ENCODE assay signal across 1 cellular context in the genomic region with DNA sequence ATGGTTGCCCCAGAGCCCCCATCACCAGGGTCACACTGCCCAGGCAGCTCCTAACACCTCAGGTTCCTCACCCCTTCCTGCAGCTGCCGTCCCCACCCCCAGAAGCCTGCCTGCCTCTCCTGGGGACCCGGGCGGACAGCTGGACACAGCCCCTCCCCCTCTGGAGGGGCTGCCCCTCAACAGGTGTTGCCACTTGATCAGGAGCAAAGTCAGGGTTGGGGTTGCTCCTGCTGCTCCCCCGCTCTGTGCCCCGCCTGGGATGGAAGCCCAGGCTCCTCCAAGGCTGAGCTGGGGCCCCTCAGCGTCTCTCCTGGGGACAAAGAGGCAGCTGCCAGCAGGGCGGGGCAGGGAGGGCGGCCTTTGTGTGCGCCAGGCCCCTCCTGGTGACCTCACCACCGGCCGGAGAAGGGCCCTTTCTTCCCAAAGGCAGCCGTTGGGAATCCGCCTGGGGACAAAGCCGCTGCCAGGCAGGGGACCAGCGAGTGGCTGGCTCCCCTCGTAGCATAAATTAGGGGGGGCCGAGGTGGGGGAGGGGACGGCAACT.
TF ChIP-seq lines count a peak whose summit lies in the region.

No MANE protein-coding gene starts in this region.

TF ChIP-seq in HEK293, 187 proteins besides CTCF, POLR2A, EP300 and RAD21 (continued from another document):
- TF ChIP-seq, protein P1, sequence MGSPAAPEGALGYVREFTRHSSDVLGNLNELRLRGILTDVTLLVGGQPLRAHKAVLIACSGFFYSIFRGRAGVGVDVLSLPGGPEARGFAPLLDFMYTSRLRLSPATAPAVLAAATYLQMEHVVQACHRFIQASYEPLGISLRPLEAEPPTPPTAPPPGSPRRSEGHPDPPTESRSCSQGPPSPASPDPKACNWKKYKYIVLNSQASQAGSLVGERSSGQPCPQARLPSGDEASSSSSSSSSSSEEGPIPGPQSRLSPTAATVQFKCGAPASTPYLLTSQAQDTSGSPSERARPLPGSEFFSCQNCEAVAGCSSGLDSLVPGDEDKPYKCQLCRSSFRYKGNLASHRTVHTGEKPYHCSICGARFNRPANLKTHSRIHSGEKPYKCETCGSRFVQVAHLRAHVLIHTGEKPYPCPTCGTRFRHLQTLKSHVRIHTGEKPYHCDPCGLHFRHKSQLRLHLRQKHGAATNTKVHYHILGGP (tag by site-specific recombination; IDR thresholded peaks at IDR 0.05), result no peak
- TF ChIP-seq ZNF555 (tag by site-specific recombination; conservative IDR thresholded peaks at IDR 0.05) (no peak), ZNF626 (tag by site-specific recombination; IDR thresholded peaks at IDR 0.05) (no peak), ZNF175 (tag by site-specific recombination; IDR thresholded peaks at IDR 0.05) (no peak), ZNF701 (tag by site-specific recombination; IDR thresholded peaks at IDR 0.05) (no peak), ZNF600 (tag by site-specific recombination; IDR thresholded peaks at IDR 0.05) (no peak), ZNF140 (tag by site-specific recombination; IDR thresholded peaks at IDR 0.05) (no peak), KLF1 (tag by site-specific recombination; IDR thresholded peaks at IDR 0.05) (peak; percentile 93), ZNF785 (tag by site-specific recombination; IDR thresholded peaks at IDR 0.05) (no peak), ZNF629 (tag by site-specific recombination; IDR thresholded peaks at IDR 0.05) (no peak), ZNF292 (tag by site-specific recombination; IDR thresholded peaks at IDR 0.05; ENCODE audit: borderline replicate concordance, low read depth) (no peak), ZNF776 (tag by site-specific recombination; IDR thresholded peaks at IDR 0.05; ENCODE audit: borderline replicate concordance) (no peak), MZF1 (tag by site-specific recombination; IDR thresholded peaks at IDR 0.05; ENCODE audit: borderline replicate concordance) (no peak), MYNN (tag by site-specific recombination; IDR thresholded peaks at IDR 0.05; ENCODE audit: borderline replicate concordance) (no peak), KLF8 (tag by site-specific recombination; IDR thresholded peaks at IDR 0.05) (no peak), ZNF23 (tag by site-specific recombination; IDR thresholded peaks at IDR 0.05; ENCODE audit: borderline replicate concordance) (no peak), ZNF2 (tag by site-specific recombination; IDR thresholded peaks at IDR 0.05) (no peak), ZNF571 (tag by site-specific recombination; IDR thresholded peaks at IDR 0.05) (no peak), IKZF3 (tag by site-specific recombination; IDR thresholded peaks at IDR 0.05) (peak; percentile 77), ZNF10 (tag by site-specific recombination; IDR thresholded peaks at IDR 0.05) (peak; percentile 44; the same call in 1 of the 2 replicates), ZNF660 (tag by site-specific recombination; IDR thresholded peaks at IDR 0.05) (no peak), TRIM28 (IDR thresholded peaks at IDR 0.05; ENCODE audit: borderline replicate concordance, low read length) (no peak), ZBTB7A (tag by site-specific recombination; IDR thresholded peaks at IDR 0.05; ENCODE audit: low read depth) (no peak), ZNF211 (tag by site-specific recombination; IDR thresholded peaks at IDR 0.05; ENCODE audit: low read depth) (no peak)
- TF ChIP-seq, protein P2, sequence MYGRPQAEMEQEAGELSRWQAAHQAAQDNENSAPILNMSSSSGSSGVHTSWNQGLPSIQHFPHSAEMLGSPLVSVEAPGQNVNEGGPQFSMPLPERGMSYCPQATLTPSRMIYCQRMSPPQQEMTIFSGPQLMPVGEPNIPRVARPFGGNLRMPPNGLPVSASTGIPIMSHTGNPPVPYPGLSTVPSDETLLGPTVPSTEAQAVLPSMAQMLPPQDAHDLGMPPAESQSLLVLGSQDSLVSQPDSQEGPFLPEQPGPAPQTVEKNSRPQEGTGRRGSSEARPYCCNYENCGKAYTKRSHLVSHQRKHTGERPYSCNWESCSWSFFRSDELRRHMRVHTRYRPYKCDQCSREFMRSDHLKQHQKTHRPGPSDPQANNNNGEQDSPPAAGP (tag by site-specific recombination; IDR thresholded peaks at IDR 0.05), result peak; percentile 85; the same call in 1 of the 2 replicates
- TF ChIP-seq, protein P3, sequence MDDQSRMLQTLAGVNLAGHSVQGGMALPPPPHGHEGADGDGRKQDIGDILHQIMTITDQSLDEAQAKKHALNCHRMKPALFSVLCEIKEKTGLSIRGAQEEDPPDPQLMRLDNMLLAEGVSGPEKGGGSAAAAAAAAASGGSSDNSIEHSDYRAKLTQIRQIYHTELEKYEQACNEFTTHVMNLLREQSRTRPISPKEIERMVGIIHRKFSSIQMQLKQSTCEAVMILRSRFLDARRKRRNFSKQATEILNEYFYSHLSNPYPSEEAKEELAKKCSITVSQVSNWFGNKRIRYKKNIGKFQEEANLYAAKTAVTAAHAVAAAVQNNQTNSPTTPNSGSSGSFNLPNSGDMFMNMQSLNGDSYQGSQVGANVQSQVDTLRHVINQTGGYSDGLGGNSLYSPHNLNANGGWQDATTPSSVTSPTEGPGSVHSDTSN (CRISPR knock-in tag; IDR thresholded peaks at IDR 0.05), result no peak
- TF ChIP-seq, protein P4, sequence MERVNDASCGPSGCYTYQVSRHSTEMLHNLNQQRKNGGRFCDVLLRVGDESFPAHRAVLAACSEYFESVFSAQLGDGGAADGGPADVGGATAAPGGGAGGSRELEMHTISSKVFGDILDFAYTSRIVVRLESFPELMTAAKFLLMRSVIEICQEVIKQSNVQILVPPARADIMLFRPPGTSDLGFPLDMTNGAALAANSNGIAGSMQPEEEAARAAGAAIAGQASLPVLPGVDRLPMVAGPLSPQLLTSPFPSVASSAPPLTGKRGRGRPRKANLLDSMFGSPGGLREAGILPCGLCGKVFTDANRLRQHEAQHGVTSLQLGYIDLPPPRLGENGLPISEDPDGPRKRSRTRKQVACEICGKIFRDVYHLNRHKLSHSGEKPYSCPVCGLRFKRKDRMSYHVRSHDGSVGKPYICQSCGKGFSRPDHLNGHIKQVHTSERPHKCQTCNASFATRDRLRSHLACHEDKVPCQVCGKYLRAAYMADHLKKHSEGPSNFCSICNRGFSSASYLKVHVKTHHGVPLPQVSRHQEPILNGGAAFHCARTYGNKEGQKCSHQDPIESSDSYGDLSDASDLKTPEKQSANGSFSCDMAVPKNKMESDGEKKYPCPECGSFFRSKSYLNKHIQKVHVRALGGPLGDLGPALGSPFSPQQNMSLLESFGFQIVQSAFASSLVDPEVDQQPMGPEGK (tag by site-specific recombination; IDR thresholded peaks at IDR 0.05), result peak; percentile 54
